In the genomic region with DNA sequence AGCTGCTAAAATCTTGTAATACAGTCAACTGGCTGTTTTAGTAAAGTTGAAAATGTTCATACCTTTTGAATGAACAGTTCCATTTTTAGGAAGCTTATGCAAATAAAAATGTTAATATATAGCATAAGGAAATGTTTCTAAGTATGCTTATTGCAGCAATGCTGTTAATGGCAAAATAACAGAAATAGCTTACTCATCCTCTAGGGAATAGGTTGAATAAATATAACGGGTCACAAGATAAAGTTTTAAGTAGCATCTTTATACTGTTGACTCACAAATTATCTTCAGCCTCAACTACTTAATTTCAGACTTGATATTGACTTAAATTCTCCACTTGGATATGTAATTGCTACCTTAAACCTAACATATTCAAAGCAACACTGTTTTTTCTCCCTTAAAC, we compare ENCODE assay signal across 17 cellular contexts.
"Had no signal": no experiment of that assay in that cellular context is flagged by ENCODE, and none has a peak within 500 bp of the region (broad histone marks: within the 10 kb centered on the region; RNA-seq: fewer than 3 reads in every experiment).

No MANE protein-coding gene starts in this region.

- H3K4me1 ChIP-seq: lower lobe of right lung had no signal

- ATAC-seq: activated T-helper 17 cell treated with anti-CD3 and anti-CD28 coated beads, Interleukin-2, amount 50 U/mL, for 72 hours; lower lobe of right lung; sciatic nerve; stimulated activated naive CD8-positive, alpha-beta T cell treated with anti-CD3 and anti-CD28 coated beads, Interleukin-15, amount 100 ng/mL, for 72 hours; T-cell had no signal

- H3K27me3 Mint-ChIP-seq: activated T-helper 17 cell treated with anti-CD3 and anti-CD28 coated beads, Interleukin-2, amount 50 U/mL, for 72 hours; stimulated activated naive CD8-positive, alpha-beta T cell treated with anti-CD3 and anti-CD28 coated beads, Interleukin-15, amount 100 ng/mL, for 72 hours; T-cell had no signal

- H3K9me3 ChIP-seq: thoracic aorta had no signal

- H3K4me3 ChIP-seq: cardiac muscle cell, esophagus muscularis mucosa, lower lobe of right lung, spleen, thoracic aorta had no signal

- H3K27ac ChIP-seq: cardiac muscle cell, esophagus muscularis mucosa, lower lobe of right lung, spleen, thoracic aorta had no signal

- DNase-seq: activated CD4-positive, alpha-beta T cell treated with anti-CD3 and anti-CD28 coated beads, Interleukin-2, amount 50 U/mL, for 4 hours; activated CD4-positive, CD25-positive, alpha-beta regulatory T cell treated with anti-CD3 and anti-CD28 coated beads, Interleukin-2, amount 50 U/mL, for 72 hours; activated naive CD4-positive, alpha-beta T cell treated with Interleukin-2 at 50 U/mL for 16 hours; foreskin melanocyte; lower lobe of right lung; spleen; stimulated activated naive CD8-positive, alpha-beta T cell treated with anti-CD3 and anti-CD28 coated beads, Interleukin-15, amount 100 ng/mL, for 72 hours; T-cell; T1000 had no signal

- H3K36me3 ChIP-seq: cardiac muscle cell, esophagus muscularis mucosa, lower lobe of right lung, thoracic aorta had no signal

- FAIRE-seq: colon, endometrium had no signal

- H3K27me3 ChIP-seq: cardiac muscle cell, esophagus muscularis mucosa, spleen had no signal

- H3K4me1 Mint-ChIP-seq: neural crest cell had no signal

- H3K27ac Mint-ChIP-seq: activated T-helper 17 cell treated with anti-CD3 and anti-CD28 coated beads, Interleukin-2, amount 50 U/mL, for 72 hours; stimulated activated naive CD8-positive, alpha-beta T cell treated with anti-CD3 and anti-CD28 coated beads, Interleukin-15, amount 100 ng/mL, for 72 hours had no signal

- H3K4me3 Mint-ChIP-seq: activated T-helper 17 cell treated with anti-CD3 and anti-CD28 coated beads, Interleukin-2, amount 50 U/mL, for 72 hours; neural crest cell; stimulated activated naive CD8-positive, alpha-beta T cell treated with anti-CD3 and anti-CD28 coated beads, Interleukin-15, amount 100 ng/mL, for 72 hours; T-cell had no signal
